ENCODE assay signal across 17 cellular contexts in genomic region chr17:73541561-73541981, GRCh38.
"Had no signal": no experiment of that assay in that cellular context is flagged by ENCODE, and none has a peak within 500 bp of the region (broad histone marks: within the 10 kb centered on the region; RNA-seq: fewer than 3 reads in every experiment).

No MANE protein-coding gene starts in this region.

- ATAC-seq: activated CD8-positive, alpha-beta T cell treated with anti-CD3 and anti-CD28 coated beads for 36 hours; lower lobe of right lung; stimulated activated naive CD8-positive, alpha-beta T cell treated with anti-CD3 and anti-CD28 coated beads, Interleukin-15, amount 100 ng/mL, for 72 hours had no signal

- H3K36me3 ChIP-seq: lower lobe of right lung, neutrophil, thoracic aorta, uterus had no signal

- H3K4me1 ChIP-seq: lower lobe of right lung, uterus had no signal

- H3K9me3 ChIP-seq: lower lobe of right lung, neutrophil, thoracic aorta, uterus had no signal

- H3K27me3 ChIP-seq: neutrophil, uterus had no signal

- H3K4me3 ChIP-seq: coronary artery, lower lobe of right lung, skin epidermis, thoracic aorta, uterus had no signal

- H3K27me3 Mint-ChIP-seq: activated CD8-positive, alpha-beta T cell treated with anti-CD3 and anti-CD28 coated beads for 36 hours; stimulated activated naive CD8-positive, alpha-beta T cell treated with anti-CD3 and anti-CD28 coated beads, Interleukin-15, amount 100 ng/mL, for 72 hours had no signal

- H3K4me3 Mint-ChIP-seq: activated CD8-positive, alpha-beta T cell treated with anti-CD3 and anti-CD28 coated beads for 36 hours; stimulated activated naive CD8-positive, alpha-beta T cell treated with anti-CD3 and anti-CD28 coated beads, Interleukin-15, amount 100 ng/mL, for 72 hours had no signal

- DNase-seq: activated CD4-positive, alpha-beta T cell treated with anti-CD3 and anti-CD28 coated beads for 4 hours; activated CD8-positive, alpha-beta memory T cell treated with anti-CD3 and anti-CD28 coated beads, Interleukin-2, amount 50 U/mL, for 4 hours; activated CD8-positive, alpha-beta T cell treated with anti-CD3 and anti-CD28 coated beads for 36 hours; activated naive CD4-positive, alpha-beta T cell treated with Interleukin-2 at 50 U/mL for 16 hours; central memory CD4-positive, alpha-beta T cell; effector CD4-positive, alpha-beta T cell; hippocampal formation; lower lobe of right lung; midbrain; stimulated activated CD4-positive, alpha-beta T cell treated with anti-CD3 and anti-CD28 coated beads, Interleukin-4, amount 100 ng/mL, for 4 hours; stimulated activated naive CD8-positive, alpha-beta T cell treated with anti-CD3 and anti-CD28 coated beads, Interleukin-15, amount 100 ng/mL, for 72 hours; uterus had no signal

- H3K27ac ChIP-seq: coronary artery, lower lobe of right lung, neutrophil, thoracic aorta, uterus, VCaP had no signal

- H3K9me3 Mint-ChIP-seq: activated CD8-positive, alpha-beta T cell treated with anti-CD3 and anti-CD28 coated beads for 36 hours; stimulated activated naive CD8-positive, alpha-beta T cell treated with anti-CD3 and anti-CD28 coated beads, Interleukin-15, amount 100 ng/mL, for 72 hours had no signal
